ENCODE assay signal across 8 cellular contexts in genomic region chr19:16445238-16446107, GRCh38. TPM values are rescaled to one million over a fixed set of nuclear protein-coding genes. Genes with fewer than 3 reads are reported as not detected.
DNase-seq lines count a peak whose midpoint lies in the region; ATAC-seq and TF ChIP-seq lines count a peak whose summit lies in the region.

No MANE protein-coding gene starts in this region.

- 80 to 81% methylated on average over 8 to 14 of the region's 14 CpGs for WGBS in upper lobe of left lung, 2 donors

- CTCF ChIA-PET in AG04450 (lab: Charles Lee), result interaction anchor here (1.0 kb wide), 1 partner anchor 9 kb away, joined by 3 read pairs; no protein-coding TSS in a partner anchor

- DNase-seq in AG04450 (ENCODE audit: low read depth, low spot score), result no peak
- peak; percentile 75 for DNase-seq in LHCN-M2 (ENCODE audit: low read depth)
- DNase-seq in choroid plexus epithelial cell (ENCODE audit: low read depth), result peak; percentile 55
- DNase-seq in upper lobe of left lung, result peak in 1 of 2 donors; percentile 62
- no peak for DNase-seq in DMS53 (lab: John Stamatoyannopoulos, UW)
- DNase-seq in islet precursor cell, result no peak

- in situ Hi-C loops in GM18951 (cut with MboI; ENCODE audit: low sequenced_read_pairs, unreplicated experiment), result no loop called here

- no peak for ATAC-seq in upper lobe of left lung (ENCODE audit: low FRiP score in 2 of 2)
- ATAC-seq in HG02884 (IDR thresholded peaks at IDR 0.05; ENCODE audit: unreplicated experiment), result no peak

- no peak for TF ChIP-seq EP300 in upper lobe of left lung (IDR thresholded peaks at IDR 0.05)

- TF ChIP-seq CTCF in AG04450 (IDR thresholded peaks at IDR 0.05; ENCODE audit: low read depth, low read length) (no peak), choroid plexus epithelial cell (conservative IDR thresholded peaks at IDR 0.05; ENCODE audit: low read depth, low read length) (no peak), upper lobe of left lung (IDR thresholded peaks at IDR 0.05) (no peak)

- POLR2A ChIA-PET in AG04450 (lab: Yijun Ruan, JAX), result interaction anchor here (0.6 kb wide), 2 partner anchors 16 to 630 kb away, joined by 3 to 10 read pairs; partner anchors contain the start of gene MYO9B

- H3K4me1 ChIP-seq in upper lobe of left lung, result peaks cover 41 to 55% (median 47%) of the 10 kb centered on the region in 4 donors

- H3K9me3 ChIP-seq in AG04450 (ENCODE audit: control insufficient read depth, insufficient read depth, low read length), result no peaks in the 10 kb centered on the region
- H3K9me3 ChIP-seq in upper lobe of left lung, result no peaks in the 10 kb centered on the region

- peaks cover 0 to 12% (median 4%) of the 10 kb centered on the region in 4 donors for H3K36me3 ChIP-seq in upper lobe of left lung

- H3K27ac ChIP-seq in AG04450 (ENCODE audit: low read depth, low read length) (peak overlapping the region; percentile 11), upper lobe of left lung (peak overlapping the region in 3 of 4 donors; percentile 53 to 73 (median 70))

- H3K27me3 ChIP-seq in AG04450 (ENCODE audit: control insufficient read depth, insufficient read depth, low read length), result no peaks in the 10 kb centered on the region
- no peaks in the 10 kb centered on the region for H3K27me3 ChIP-seq in upper lobe of left lung

- TF ChIP-seq POLR2A in GM18951 (IDR thresholded peaks at IDR 0.05; ENCODE audit: extremely low read depth, insufficient read depth, insufficient read length) (peak; percentile 60), upper lobe of left lung (IDR thresholded peaks at IDR 0.05) (no peak)

- H3K4me3 ChIP-seq in AG04450 (ENCODE audit: low read depth, low read length) (no peak overlapping the region), choroid plexus epithelial cell (ENCODE audit: low read depth, low read length) (no peak overlapping the region), upper lobe of left lung (no peak overlapping the region)

RNA-seq across cellular contexts. Expression of gene EPS15L1, which starts 26.3 kb away (rescaled TPM):
- 14.4 and 14.7 TPM in 2 replicates for polyA plus RNA-seq in AG04450 (2011; rRNA removed)
- 24.5 and 30.5 TPM in 2 replicates for polyA minus RNA-seq in AG04450 (2011; rRNA and poly(A)+ RNA removed)
- total RNA-seq in LHCN-M2 (2014; rRNA removed) (9.3 and 10.8 TPM in 2 replicates), upper lobe of left lung (10 to 100 TPM; 18.2 to 62.9 (median 33.2) TPM)
- polyA plus RNA-seq in LHCN-M2 (2012), result 25.1 TPM

RNA-seq across cellular contexts. Expression of gene CALR3, which starts 50.5 kb away (rescaled TPM):
- not detected in 2 replicates for polyA plus RNA-seq in AG04450 (2011; rRNA removed)
- not detected in 2 replicates for polyA minus RNA-seq in AG04450 (2011; rRNA and poly(A)+ RNA removed)
- total RNA-seq in LHCN-M2 (2014; rRNA removed), result 0.13 TPM in 1 of 2 replicates, not detected in the other
- not detected for polyA plus RNA-seq in LHCN-M2 (2012)
- total RNA-seq in upper lobe of left lung, result not detected

RNA-seq across cellular contexts. Expression of gene C19orf44, which starts 50.7 kb away (rescaled TPM):
- polyA plus RNA-seq in AG04450 (2011; rRNA removed), result 1.8 and 2.3 TPM in 2 replicates
- 2.2 and 3.4 TPM in 2 replicates for polyA minus RNA-seq in AG04450 (2011; rRNA and poly(A)+ RNA removed)
- 2.4 and 3.8 TPM in 2 replicates for total RNA-seq in LHCN-M2 (2014; rRNA removed)
- 2.4 TPM for polyA plus RNA-seq in LHCN-M2 (2012)
- total RNA-seq in upper lobe of left lung, result 10 to 100 TPM in 1 of 6 donors, 1 to 10 TPM in 5; 4.3 to 26.2 (median 5.7) TPM

Comparison
In these comparisons a context has a peak if more than half of its experiments do, and no peak if none do; other contexts are left out.
1. DNase-seq: peak in LHCN-M2 (single experiment) and choroid plexus epithelial cell (single experiment); none in AG04450 (single experiment), DMS53 (single experiment) and islet precursor cell (single experiment).